21 cellular contexts compared by ENCODE assay signal in the genomic region with DNA sequence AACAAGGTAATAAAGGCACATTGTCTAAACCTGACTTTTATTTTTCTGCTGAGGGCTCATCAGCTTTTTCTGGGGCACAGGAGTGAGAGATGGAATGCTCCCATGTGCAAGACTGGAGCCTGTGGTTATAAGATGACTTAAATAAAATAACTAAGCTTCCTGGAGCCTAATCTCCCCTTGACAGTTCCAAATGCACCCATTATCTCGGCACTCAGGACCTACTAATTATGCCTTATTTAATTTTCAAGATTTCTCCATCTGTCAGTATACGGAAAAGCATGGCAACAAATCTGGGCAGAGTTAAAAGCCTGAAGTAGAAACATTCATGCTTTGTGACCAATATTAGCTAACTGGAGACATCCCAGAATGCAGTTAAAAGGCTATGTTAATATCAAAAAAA.
"Had no signal": no experiment of that assay in that cellular context is flagged by ENCODE, and none has a peak within 500 bp of the region (broad histone marks: within the 10 kb centered on the region; RNA-seq: fewer than 3 reads in every experiment).

No MANE protein-coding gene starts in this region.

- ATAC-seq: effector memory CD8-positive, alpha-beta T cell; left ventricle myocardium superior; lower lobe of right lung; naive thymus-derived CD8-positive, alpha-beta T cell; sciatic nerve; stimulated activated effector memory CD8-positive, alpha-beta T cell treated with anti-CD3 and anti-CD28 coated beads, Interleukin-12 subunit alpha, Interleukin-12 subunit beta, amount 100 ng/mL, for 72 hours had no signal

- H3K27me3 Mint-ChIP-seq: effector memory CD8-positive, alpha-beta T cell; naive thymus-derived CD8-positive, alpha-beta T cell; type B pancreatic cell had no signal

- H3K36me3 ChIP-seq: lower lobe of right lung, prostate gland, right atrium auricular region, stomach, tibial artery had no signal

- H3K4me1 Mint-ChIP-seq: naive thymus-derived CD8-positive, alpha-beta T cell; nephron progenitor cell; stimulated activated effector memory CD8-positive, alpha-beta T cell treated with anti-CD3 and anti-CD28 coated beads, Interleukin-12 subunit alpha, Interleukin-12 subunit beta, amount 100 ng/mL, for 72 hours had no signal

- H3K9me3 Mint-ChIP-seq: effector memory CD8-positive, alpha-beta T cell; stimulated activated effector memory CD8-positive, alpha-beta T cell treated with anti-CD3 and anti-CD28 coated beads, Interleukin-12 subunit alpha, Interleukin-12 subunit beta, amount 100 ng/mL, for 72 hours; type B pancreatic cell had no signal

- H3K27ac Mint-ChIP-seq: effector memory CD8-positive, alpha-beta T cell; nephron progenitor cell; stimulated activated effector memory CD8-positive, alpha-beta T cell treated with anti-CD3 and anti-CD28 coated beads, Interleukin-12 subunit alpha, Interleukin-12 subunit beta, amount 100 ng/mL, for 72 hours; type B pancreatic cell had no signal

- H3K36me3 Mint-ChIP-seq: stimulated activated effector memory CD8-positive, alpha-beta T cell treated with anti-CD3 and anti-CD28 coated beads, Interleukin-12 subunit alpha, Interleukin-12 subunit beta, amount 100 ng/mL, for 72 hours; type B pancreatic cell had no signal

- H3K27me3 ChIP-seq: right atrium auricular region, stomach, tibial artery had no signal

- H3K4me1 ChIP-seq: lower lobe of right lung, prostate gland, right atrium auricular region, stomach, tibial artery had no signal

- DNase-seq: cortex of kidney; effector memory CD8-positive, alpha-beta T cell; erythroblast; head of caudate nucleus; left ventricle myocardium superior; lower lobe of right lung; naive thymus-derived CD8-positive, alpha-beta T cell; nephron progenitor cell; nucleus accumbens; stimulated activated CD4-positive, alpha-beta T cell treated with anti-CD3 and anti-CD28 coated beads, Interleukin-12 subunit alpha, Interleukin-12 subunit beta, amount 100 ng/mL, for 4 hours; stimulated activated CD4-positive, alpha-beta T cell treated with anti-CD3 and anti-CD28 coated beads, Interleukin-1b, Interleukin-23, amount 100 ng/mL, for 48 hours; stimulated activated CD4-positive, alpha-beta T cell treated with anti-CD3 and anti-CD28 coated beads, Interleukin-4, amount 100 ng/mL, for 24 hours; stimulated activated naive CD4-positive, alpha-beta T cell treated with Interleukin-2 at 50 U/mL for 16 hours; stomach; tibial artery had no signal

- H3K4me3 ChIP-seq: lower lobe of right lung, prostate gland, right atrium auricular region, smooth muscle cell, stomach, tibial artery had no signal

- H3K4me3 Mint-ChIP-seq: effector memory CD8-positive, alpha-beta T cell; naive thymus-derived CD8-positive, alpha-beta T cell; nephron progenitor cell; stimulated activated effector memory CD8-positive, alpha-beta T cell treated with anti-CD3 and anti-CD28 coated beads, Interleukin-12 subunit alpha, Interleukin-12 subunit beta, amount 100 ng/mL, for 72 hours; type B pancreatic cell had no signal

- H3K27ac ChIP-seq: lower lobe of right lung, prostate gland, right atrium auricular region, stomach, tibial artery had no signal

- H3K9me3 ChIP-seq: lower lobe of right lung, prostate gland, right atrium auricular region, stomach, tibial artery had no signal
